Comparison of ENCODE assay signal across 1 cellular context in genomic region chr10:132487241-132488135, GRCh38.
TF ChIP-seq lines count a peak whose summit lies in the region.

No MANE protein-coding gene starts in this region.

TF ChIP-seq in H1, 55 proteins besides CTCF, POLR2A, EP300 and RAD21:
- no peak for TF ChIP-seq CEBPB (IDR thresholded peaks at IDR 0.05; ENCODE audit: low read depth, low read length)
- no peak for TF ChIP-seq SIRT6 (IDR thresholded peaks at IDR 0.05; ENCODE audit: low read length)
- TF ChIP-seq FOSL1 (IDR thresholded peaks at IDR 0.05; ENCODE audit: insufficient read depth, low read depth, low read length): no peak
- TF ChIP-seq SP4 (IDR thresholded peaks at IDR 0.05; ENCODE audit: low read length): no peak
- TF ChIP-seq CREB1 (IDR thresholded peaks at IDR 0.05): no peak
- TF ChIP-seq MAX (IDR thresholded peaks at IDR 0.05): no peak
- TF ChIP-seq SP1 (IDR thresholded peaks at IDR 0.05; ENCODE audit: low read depth, low read length): no peak
- TF ChIP-seq MAFK (IDR thresholded peaks at IDR 0.05; ENCODE audit: low read depth, low read length): no peak
- TF ChIP-seq EGR1 (IDR thresholded peaks at IDR 0.05; ENCODE audit: borderline replicate concordance, low read depth, low read length): no peak
- no peak for TF ChIP-seq PHF8 (conservative IDR thresholded peaks at IDR 0.05; ENCODE audit: low read depth, low read length)
- TF ChIP-seq SAP30 (IDR thresholded peaks at IDR 0.05; ENCODE audit: insufficient read depth, insufficient replicate concordance, low read length): no peak
- TF ChIP-seq TAF1 (IDR thresholded peaks at IDR 0.05; ENCODE audit: low read depth, low read length): no peak
- no peak for TF ChIP-seq KDM4A (IDR thresholded peaks at IDR 0.05; ENCODE audit: low read depth, low read length, severe bottlenecking)
- TF ChIP-seq RNF2 (IDR thresholded peaks at IDR 0.05; ENCODE audit: borderline replicate concordance, low read depth, low read length, missing control alignments, poor library complexity, severe bottlenecking): no peak
- TF ChIP-seq EZH2 (IDR thresholded peaks at IDR 0.05; ENCODE audit: low read depth, low read length, severe bottlenecking): no peak
- TF ChIP-seq GTF2F1 (IDR thresholded peaks at IDR 0.05; ENCODE audit: borderline replicate concordance, low read depth, low read length): no peak
- no peak for TF ChIP-seq USF2 (IDR thresholded peaks at IDR 0.05; ENCODE audit: low read length)
- TF ChIP-seq ATF3 (IDR thresholded peaks at IDR 0.05; ENCODE audit: insufficient read depth, low read depth, low read length): no peak
- TF ChIP-seq SIN3A (conservative IDR thresholded peaks at IDR 0.05 in 1 of 2, IDR thresholded peaks at IDR 0.05 in 1 of 2; ENCODE audit: low read depth in 1 of 2, low read length in 2 of 2): no peak
